ENCODE assay signal across 22 cellular contexts in the genomic region with DNA sequence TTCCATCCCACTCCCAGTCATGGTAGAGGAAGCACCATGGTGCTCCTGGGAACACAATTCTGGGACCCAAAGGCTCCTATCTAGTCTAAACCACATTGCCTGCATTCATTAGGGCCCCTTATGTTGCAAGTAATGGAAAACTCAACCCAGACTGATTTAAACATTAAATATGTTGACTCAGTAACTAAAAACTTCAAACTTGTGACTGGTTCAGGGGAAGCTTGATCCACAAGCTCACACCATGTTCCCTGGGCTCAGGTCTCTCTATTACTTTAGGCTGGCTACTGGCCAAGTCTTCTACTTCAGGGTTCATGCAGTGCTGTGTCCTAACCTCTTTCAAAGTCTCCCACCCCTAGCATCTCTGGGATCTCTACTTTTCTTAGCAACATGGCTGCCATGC. TPM values are rescaled to one million over a fixed set of nuclear protein-coding genes. Genes with fewer than 3 reads are reported as not detected.
"Had no signal": no experiment of that assay in that cellular context is flagged by ENCODE, and none has a peak within 500 bp of the region (broad histone marks: within the 10 kb centered on the region; RNA-seq: fewer than 3 reads in every experiment).

No MANE protein-coding gene starts in this region.

- H3K27me3 Mint-ChIP-seq: progenitor cell of endocrine pancreas; stimulated activated naive CD8-positive, alpha-beta T cell treated with anti-CD3 and anti-CD28 coated beads, Interleukin-15, amount 100 ng/mL, for 72 hours had no signal

- H3K4me3 ChIP-seq: adrenal gland, colonic mucosa, upper lobe of right lung had no signal

- H3K4me1 ChIP-seq: colonic mucosa, upper lobe of right lung had no signal

- H3K36me3 ChIP-seq: adrenal gland, colonic mucosa had no signal

- H3K4me1 Mint-ChIP-seq: activated CD8-positive, alpha-beta memory T cell treated with anti-CD3 and anti-CD28 coated beads, Interleukin-2, amount 10 ng/mL, durations not matched to agents 7 days and 5 days; stimulated activated naive CD8-positive, alpha-beta T cell treated with anti-CD3 and anti-CD28 coated beads, Interleukin-15, amount 100 ng/mL, for 72 hours had no signal

- H3K27ac Mint-ChIP-seq: activated CD8-positive, alpha-beta memory T cell treated with anti-CD3 and anti-CD28 coated beads, Interleukin-2, amount 10 ng/mL, durations not matched to agents 7 days and 5 days; progenitor cell of endocrine pancreas had no signal

- H3K27ac ChIP-seq: adrenal gland, colonic mucosa, upper lobe of right lung had no signal

- H3K9me3 Mint-ChIP-seq: nephron progenitor cell; stimulated activated naive CD8-positive, alpha-beta T cell treated with anti-CD3 and anti-CD28 coated beads, Interleukin-15, amount 100 ng/mL, for 72 hours had no signal

- DNase-seq: activated CD4-positive, alpha-beta T cell treated with anti-CD3 and anti-CD28 coated beads, Interleukin-2, amount 50 U/mL, for 48 hours; activated CD8-positive, alpha-beta memory T cell treated with anti-CD3 and anti-CD28 coated beads, Interleukin-2, amount 10 ng/mL, durations not matched to agents 7 days and 5 days; activated naive CD4-positive, alpha-beta T cell treated with anti-CD3 and anti-CD28 coated beads, Interleukin-2, amount 50 U/mL, for 16 hours; activated T-cell treated with anti-CD3 and anti-CD28 coated beads, Interleukin-2, amount 50 U/mL, for 1 hour; adrenal gland; caudate nucleus; colonic mucosa; foreskin fibroblast; glutamatergic neuron; hypothalamus; kidney glomerular epithelial cell; nephron progenitor cell; occipital lobe; right cardiac atrium; small intestine; stimulated activated CD4-positive, alpha-beta T cell treated with anti-CD3 and anti-CD28 coated beads, Interleukin-4, amount 100 ng/mL, for 4 hours; stimulated activated CD8-positive, alpha-beta memory T cell treated with anti-CD3 and anti-CD28 coated beads, Interleukin-4, amount 100 ng/mL, for 48 hours; stimulated activated naive CD8-positive, alpha-beta T cell treated with anti-CD3 and anti-CD28 coated beads, Interleukin-15, amount 100 ng/mL, for 72 hours; upper lobe of right lung had no signal

- H3K27me3 ChIP-seq: adrenal gland, colonic mucosa, upper lobe of right lung had no signal

- H3K4me3 Mint-ChIP-seq: activated CD8-positive, alpha-beta memory T cell treated with anti-CD3 and anti-CD28 coated beads, Interleukin-2, amount 10 ng/mL, durations not matched to agents 7 days and 5 days; nephron progenitor cell; stimulated activated naive CD8-positive, alpha-beta T cell treated with anti-CD3 and anti-CD28 coated beads, Interleukin-15, amount 100 ng/mL, for 72 hours had no signal

- ATAC-seq: activated CD8-positive, alpha-beta memory T cell treated with anti-CD3 and anti-CD28 coated beads, Interleukin-2, amount 10 ng/mL, durations not matched to agents 7 days and 5 days; right cardiac atrium; stimulated activated naive CD8-positive, alpha-beta T cell treated with anti-CD3 and anti-CD28 coated beads, Interleukin-15, amount 100 ng/mL, for 72 hours; upper lobe of right lung had no signal

- H3K9me3 ChIP-seq: adrenal gland, colonic mucosa, upper lobe of right lung had no signal

RNA-seq across cellular contexts. Expression of gene WNT16, which starts 13.1 kb away (rescaled TPM):
- total RNA-seq: activated CD8-positive, alpha-beta memory T cell treated with anti-CD3 and anti-CD28 coated beads, Interleukin-2, amount 10 ng/mL, durations not matched to agents 7 days and 5 days; endothelial cell of umbilical vein; liver; progenitor cell of endocrine pancreas; right cardiac atrium; upper lobe of right lung had no signal
- polyA plus RNA-seq: endothelial cell of umbilical vein, liver, right cardiac atrium had no signal
